Comparison of ENCODE assay signal across 2 cellular contexts in genomic region chr2:8732601-8733000, GRCh38.
A peak's percentile ranks its signal among the peaks of the same experiment; 100 is the strongest.
TF ChIP-seq lines count a peak whose summit lies in the region.

No MANE protein-coding gene starts in this region.

TF ChIP-seq in GM23338, 12 proteins besides CTCF, POLR2A, EP300 and RAD21 (continued from another document):
- TF ChIP-seq STAT1 (IDR thresholded peaks at IDR 0.05; ENCODE audit: unreplicated experiment) (no peak), REST (IDR thresholded peaks at IDR 0.05; ENCODE audit: unreplicated experiment) (no peak), ZNF462 (CRISPR knock-in tag; IDR thresholded peaks at IDR 0.05) (no peak), EZH2 (IDR thresholded peaks at IDR 0.05; ENCODE audit: low read depth, unreplicated experiment) (no peak), NANOG (IDR thresholded peaks at IDR 0.05; ENCODE audit: borderline replicate concordance) (no peak), ZNF331 (CRISPR knock-in tag; IDR thresholded peaks at IDR 0.05; ENCODE audit: low read depth) (no peak), EZH2phosphoT487 (IDR thresholded peaks at IDR 0.05; ENCODE audit: unreplicated experiment) (no peak), POLR2AphosphoS5 (IDR thresholded peaks at IDR 0.05; ENCODE audit: low read depth) (no peak)
TF ChIP-seq in GM23338: peak in this region for 0.

TF ChIP-seq in HEK293, 187 proteins besides CTCF, POLR2A, EP300 and RAD21 (continued from another document):
- TF ChIP-seq PRDM10 (tag by site-specific recombination; IDR thresholded peaks at IDR 0.05) (no peak), ZFP3 (tag by site-specific recombination; IDR thresholded peaks at IDR 0.05; ENCODE audit: low read depth) (no peak), ZFHX2 (tag by site-specific recombination; conservative IDR thresholded peaks at IDR 0.05) (0 out of 2 replicates have a peak, but pooled peaks have one; percentile 13), ZNF48 (tag by site-specific recombination; IDR thresholded peaks at IDR 0.05) (no peak), ZXDB (tag by site-specific recombination; IDR thresholded peaks at IDR 0.05) (no peak), REPIN1 (tag by site-specific recombination; IDR thresholded peaks at IDR 0.05; ENCODE audit: low read depth) (no peak), ZBTB21 (tag by site-specific recombination; IDR thresholded peaks at IDR 0.05) (no peak)
